Comparison of ENCODE assay signal across 8 cellular contexts in the genomic region with DNA sequence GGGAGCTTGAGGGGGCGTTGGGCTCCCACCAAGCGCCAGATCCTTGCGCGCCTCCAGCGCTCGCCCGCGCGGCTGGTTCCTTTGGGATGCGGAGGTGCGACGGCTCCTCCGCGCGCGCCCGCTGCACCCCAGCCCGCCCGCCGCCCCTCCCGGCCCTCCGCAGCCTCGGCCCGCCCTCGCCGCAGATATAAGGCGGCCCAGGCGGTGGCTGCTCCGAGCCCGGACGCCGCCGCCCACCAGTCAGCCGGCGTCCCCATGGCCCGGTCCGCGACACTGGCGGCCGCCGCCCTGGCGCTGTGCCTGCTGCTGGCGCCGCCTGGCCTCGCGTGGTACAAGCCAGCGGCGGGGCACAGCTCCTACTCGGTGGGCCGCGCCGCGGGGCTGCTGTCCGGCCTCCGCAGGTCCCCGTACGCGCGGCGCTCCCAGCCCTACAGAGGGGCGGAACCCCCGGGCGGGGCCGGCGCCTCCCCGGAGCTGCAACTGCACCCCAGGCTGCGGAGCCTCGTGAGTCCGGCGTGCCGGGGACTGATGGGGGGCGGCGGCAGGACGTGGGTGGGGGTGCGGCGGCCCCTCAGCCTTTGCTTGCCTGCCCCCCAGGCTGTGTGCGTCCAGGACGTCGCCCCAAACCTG. TPM values are rescaled to one million over a fixed set of nuclear protein-coding genes. Genes with fewer than 3 reads are reported as not detected.
DNase-seq lines count a peak whose midpoint lies in the region; ATAC-seq, FAIRE-seq and TF ChIP-seq lines count a peak whose summit lies in the region.
"Had no signal": no experiment of that assay in that cellular context is flagged by ENCODE, and none has a peak within 500 bp of the region (broad histone marks: within the 10 kb centered on the region; RNA-seq: fewer than 3 reads in every experiment).

A gene (plus strand): TSS at position 216 of the 630 bp plus-strand sequence. CDS start 40 bp downstream, at position 256.

- no peak for TF ChIP-seq POLR2A in HCT116 (IDR thresholded peaks at IDR 0.05; ENCODE audit: borderline replicate concordance, extremely low read depth, insufficient read depth, insufficient read length)

- 3% methylated on average over 42 of the region's 79 CpGs for WGBS in hepatocyte (ENCODE audit: low lambda C conversion rate, missing lambda C conversion rate)
- WGBS in small intestine, 3 donors: 0 to 1% (median 1%) methylated on average over 35 to 79 of the region's 79 CpGs

- no peak within 1 kb of the TSS for H2AFZ ChIP-seq in HCT116 (ENCODE audit: low read depth, low read length, poor library complexity, severe bottlenecking)
- no peak within 1 kb of the TSS for H2AFZ ChIP-seq in hepatocyte
- no peak within 1 kb of the TSS for H2AFZ ChIP-seq in Karpas-422 (ENCODE audit: low read length)

- H3K27ac ChIP-seq in HCT116 (ENCODE audit: low read depth, low read length) (peak within 1 kb of the TSS; percentile 10; the same call in 1 of the 2 replicates), hepatocyte (no peak within 1 kb of the TSS), small intestine (ENCODE audit: low read depth in 1 of 2, low read length in 1 of 2) (no peak within 1 kb of the TSS), Karpas-422 (ENCODE audit: low read length) (no peak within 1 kb of the TSS)

- peak within 1 kb of the TSS; percentile 16; the same call in 1 of the 2 replicates for H3K9ac ChIP-seq in HCT116 (ENCODE audit: low read length)
- H3K9ac ChIP-seq in Karpas-422 (ENCODE audit: low read length): no peak within 1 kb of the TSS

- H3K4me1 ChIP-seq in HCT116 (ENCODE audit: control insufficient read depth in 1 of 2, insufficient read depth in 2 of 2, low read length in 2 of 2) (peaks cover 24 to 44% of the 10 kb centered on the region in 2 experiments), hepatocyte (ENCODE audit: insufficient read depth) (peaks cover 11% of the 10 kb centered on the region), small intestine (ENCODE audit: control insufficient read depth in 2 of 2, insufficient read depth in 1 of 2, low read depth in 1 of 2, low read length in 1 of 2) (no peaks in the 10 kb centered on the region), Karpas-422 (ENCODE audit: low read length) (no peaks in the 10 kb centered on the region; the same call in 1 of the 2 replicates)

- CTCF ChIA-PET in HCT116 (lab: Charles Lee) (no interaction called here), activated B cell treated with CpG ODN at 0.5 μM for 24 hours (lab: Charles Lee) (no interaction called here)

- no peak for FAIRE-seq in small intestine (lab: Jason Lieb, UNC)

- intact Hi-C loops in HCT116 (cut with micrococcal nuclease): no loop called here
- intact Hi-C loops in activated B cell treated with CpG ODN at 0.5 μM for 24 hours (cut with micrococcal nuclease): no loop called here

- no TSS peak for BruUV-seq in HCT116 (replicated peaks; lab: Mats Ljungman, UMichigan)

- H3K9me3 Mint-ChIP-seq in activated B cell treated with CpG ODN at 0.5 μM for 24 hours: no peaks in the 10 kb centered on the region
- no peaks in the 10 kb centered on the region for H3K9me3 Mint-ChIP-seq in progenitor cell of endocrine pancreas (ENCODE audit: low read depth)

- TF ChIP-seq CTCF in HCT116 (IDR thresholded peaks at IDR 0.05 in 2 of 3, conservative IDR thresholded peaks at IDR 0.05 in 1 of 3; ENCODE audit: borderline replicate concordance in 1 of 3, insufficient read depth in 1 of 3, low read depth in 2 of 3, low read length in 2 of 3) (no peak), activated B cell treated with CpG ODN at 0.5 μM for 24 hours (IDR thresholded peaks at IDR 0.05) (no peak), hepatocyte (IDR thresholded peaks at IDR 0.05; ENCODE audit: poor library complexity) (no peak), progenitor cell of endocrine pancreas (IDR thresholded peaks at IDR 0.05; ENCODE audit: unreplicated experiment) (no peak)

- DNase-seq in HCT116 (ENCODE audit: low read depth, low spot score): no peak
- DNase-seq in activated B cell treated with CpG ODN at 0.5 μM for 24 hours: no peak
- peak; percentile 68 for DNase-seq in hepatocyte (ENCODE audit: low spot score)
- peak; percentile 37 for DNase-seq in small intestine
- no peak for DNase-seq in progenitor cell of endocrine pancreas (ENCODE audit: low spot score, unreplicated experiment)
- DNase-seq in Karpas-422: no peak
- DNase-seq: activated CD4-positive, CD25-positive, alpha-beta regulatory T cell treated with anti-CD3 and anti-CD28 coated beads, Interleukin-2, amount 50 U/mL, for 72 hours had no signal

- peaks cover 10% of the 10 kb centered on the region for H3K27me3 Mint-ChIP-seq in activated B cell treated with CpG ODN at 0.5 μM for 24 hours
- H3K27me3 Mint-ChIP-seq in progenitor cell of endocrine pancreas: peaks cover 9% of the 10 kb centered on the region

- RAD21 ChIA-PET in HCT116 (lab: Charles Lee; ENCODE audit: low non-redundant PET in 1 of 2, low total read pairs in 2 of 2, uncharacterized antibody in 2 of 2, unreplicated experiment in 2 of 2): no interaction called here

- peak within 1 kb of the TSS in 1 of 2 experiments; percentile 21; a peak in 1 of 4 replicates for H3K4me3 ChIP-seq in HCT116 (replicated peaks in 1 of 2; ENCODE audit: low read depth in 1 of 2, low read length in 2 of 2)
- H3K4me3 ChIP-seq in hepatocyte: no peak within 1 kb of the TSS
- peak within 1 kb of the TSS in 1 of 2 donors; percentile 34 for H3K4me3 ChIP-seq in small intestine (ENCODE audit: low read depth in 1 of 2, low read length in 2 of 2)
- no peak within 1 kb of the TSS for H3K4me3 ChIP-seq in Karpas-422 (ENCODE audit: low read length)

- H3K4me1 Mint-ChIP-seq in activated B cell treated with CpG ODN at 0.5 μM for 24 hours (peaks cover 5% of the 10 kb centered on the region), progenitor cell of endocrine pancreas (ENCODE audit: low read depth) (no peaks in the 10 kb centered on the region)

- POLR2A ChIA-PET in HCT116 (lab: Charles Lee) (no interaction called here), activated B cell treated with CpG ODN at 0.5 μM for 24 hours (lab: Charles Lee) (interaction anchor here (1.4 kb wide), 1 partner anchor 26 kb away, joined by 3 read pairs; a partner anchor contains a TSS)

- H3K9me2 ChIP-seq in HCT116 (ENCODE audit: insufficient read depth): no peaks in the 10 kb centered on the region
- no peaks in the 10 kb centered on the region for H3K9me2 ChIP-seq in hepatocyte (replicated peaks; ENCODE audit: insufficient read depth)
- no peaks in the 10 kb centered on the region for H3K9me2 ChIP-seq in Karpas-422 (replicated peaks; ENCODE audit: insufficient read depth, low read length)

- no peaks in the 10 kb centered on the region for H3K9me3 ChIP-seq in HCT116 (ENCODE audit: control insufficient read depth in 1 of 2, insufficient read depth in 1 of 2, low read depth in 1 of 2, low read length in 2 of 2)
- H3K9me3 ChIP-seq in hepatocyte (ENCODE audit: low read depth): no peaks in the 10 kb centered on the region
- H3K9me3 ChIP-seq in small intestine (ENCODE audit: control insufficient read depth, low read depth): no peaks in the 10 kb centered on the region
- H3K9me3 ChIP-seq in Karpas-422 (ENCODE audit: low read length): no peaks in the 10 kb centered on the region

- H3K27me3 ChIP-seq in HCT116 (ENCODE audit: insufficient read depth, low read length): no peaks in the 10 kb centered on the region
- H3K27me3 ChIP-seq in hepatocyte: no peaks in the 10 kb centered on the region
- H3K27me3 ChIP-seq in small intestine (ENCODE audit: control insufficient read depth in 2 of 2, insufficient read depth in 2 of 2, low read length in 2 of 2): no peaks in the 10 kb centered on the region
- H3K27me3 ChIP-seq in Karpas-422 (ENCODE audit: low read length): no peaks in the 10 kb centered on the region

- H3K79me2 ChIP-seq in HCT116 (ENCODE audit: insufficient read depth, low read length) (no peaks in the 10 kb centered on the region; the same call in 1 of the 2 replicates), hepatocyte (no peaks in the 10 kb centered on the region), Karpas-422 (ENCODE audit: low read length) (no peaks in the 10 kb centered on the region)

- H3K27ac Mint-ChIP-seq in activated B cell treated with CpG ODN at 0.5 μM for 24 hours (no peak within 1 kb of the TSS), progenitor cell of endocrine pancreas (no peak within 1 kb of the TSS)

- peak; percentile 25 for ATAC-seq in HCT116
- ATAC-seq in activated B cell treated with CpG ODN at 0.5 μM for 24 hours (ENCODE audit: low read depth): peak; percentile 38
- no peak for ATAC-seq in GM21737 (IDR thresholded peaks at IDR 0.05; ENCODE audit: unreplicated experiment)

- H3K36me3 ChIP-seq in HCT116 (ENCODE audit: control insufficient read depth in 1 of 2, insufficient read depth in 2 of 2, low read length in 2 of 2) (peaks cover 0 to 18% of the 10 kb centered on the region in 2 experiments; a peak in 1 of 4 replicates), hepatocyte (replicated peaks; ENCODE audit: insufficient read depth, low read depth) (no peaks in the 10 kb centered on the region), small intestine (ENCODE audit: control insufficient read depth in 2 of 2, insufficient read depth in 2 of 2, low read length in 2 of 2) (peaks cover 3 to 5% of the 10 kb centered on the region in 2 donors), Karpas-422 (ENCODE audit: insufficient read depth, low read length) (no peaks in the 10 kb centered on the region)

- no peaks in the 10 kb centered on the region for H4K20me1 ChIP-seq in HCT116 (ENCODE audit: insufficient read depth)
- peaks cover 3% of the 10 kb centered on the region for H4K20me1 ChIP-seq in hepatocyte (ENCODE audit: insufficient read depth, poor library complexity, severe bottlenecking)
- H4K20me1 ChIP-seq in Karpas-422 (ENCODE audit: insufficient read depth, low read depth, low read length): 0 out of 2 replicates have a peak, but pooled peaks cover 14% of the 10 kb centered on the region

- no peak within 1 kb of the TSS for H3K4me3 Mint-ChIP-seq in activated B cell treated with CpG ODN at 0.5 μM for 24 hours
- no peak within 1 kb of the TSS for H3K4me3 Mint-ChIP-seq in progenitor cell of endocrine pancreas (ENCODE audit: low read depth)

- H3K4me2 ChIP-seq in HCT116 (ENCODE audit: low read length): peak within 1 kb of the TSS; percentile 50
- peak within 1 kb of the TSS; percentile 91 for H3K4me2 ChIP-seq in hepatocyte
- H3K4me2 ChIP-seq in Karpas-422 (ENCODE audit: low read depth, low read length, poor library complexity, severe bottlenecking): no peak within 1 kb of the TSS

- no peak for TF ChIP-seq RAD21 in HCT116 (IDR thresholded peaks at IDR 0.05; ENCODE audit: low read depth)

- H3K36me3 Mint-ChIP-seq in activated B cell treated with CpG ODN at 0.5 μM for 24 hours (ENCODE audit: low read depth) (peaks cover 40% of the 10 kb centered on the region), progenitor cell of endocrine pancreas (ENCODE audit: insufficient read depth) (peaks cover 16% of the 10 kb centered on the region)

RNA-seq across cellular contexts. Expression of the gene that starts here (rescaled TPM):
- total RNA-seq in HCT116 (2021; ENCODE audit: unreplicated experiment): 1.2 TPM
- polyA plus RNA-seq in HCT116 (2012): 0.56 and 0.90 TPM in 2 replicates
- total RNA-seq in activated B cell treated with CpG ODN at 0.5 μM for 24 hours: 0.24 and 0.27 TPM in 2 replicates
- total RNA-seq in hepatocyte: 0.47 and 2.6 TPM in 2 replicates
- 2.2 and 3.2 TPM in 2 replicates for polyA plus RNA-seq in hepatocyte
- 1 to 10 TPM in 1 of 3 donors, under 1 TPM in 2; 0.54 to 1.8 (median 0.64) TPM for polyA plus RNA-seq in small intestine
- 0.78 and 1.7 TPM in 2 replicates for total RNA-seq in progenitor cell of endocrine pancreas
- total RNA-seq in Karpas-422 (2014; rRNA removed; shearing (Covaris generic); ENCODE audit: low replicate concordance): 0.07 TPM in 1 of 2 replicates, not detected in the other

Comparison
In these comparisons a context has a peak if more than half of its experiments do, and no peak if none do; other contexts are left out.
1. Peak in ATAC-seq in activated B cell treated with CpG ODN at 0.5 μM for 24 hours; RNA of the gene not detected or under 1 TPM.
2. DNase-seq: peak in hepatocyte (single experiment) and small intestine (single experiment); none in HCT116 (single experiment), activated B cell treated with CpG ODN at 0.5 μM for 24 hours (single experiment), progenitor cell of endocrine pancreas (single experiment) and Karpas-422 (single experiment).